Comparison of ENCODE assay signal across 24 cellular contexts in genomic region chr1:217188280-217189235, GRCh38.
DNase-seq lines count a peak whose midpoint lies in the region; ATAC-seq and TF ChIP-seq lines count a peak whose summit lies in the region.
"Had no signal": no experiment of that assay in that cellular context is flagged by ENCODE, and none has a peak within 500 bp of the region (broad histone marks: within the 10 kb centered on the region; RNA-seq: fewer than 3 reads in every experiment).

No MANE protein-coding gene starts in this region.

- peak; percentile 74 for ATAC-seq in GM18868 (IDR thresholded peaks at IDR 0.05; ENCODE audit: unreplicated experiment)
- ATAC-seq in naive thymus-derived CD4-positive, alpha-beta T cell: no peak
- ATAC-seq: activated CD8-positive, alpha-beta T cell treated with anti-CD3 and anti-CD28 coated beads, Interleukin-2, amount 10 ng/mL, durations not matched to agents 7 days and 5 days; foreskin keratinocyte; lower lobe of right lung; psoas muscle; T-cell had no signal

- intact Hi-C loops in naive thymus-derived CD4-positive, alpha-beta T cell (cut with micrococcal nuclease): no loop called here

- no peak for TF ChIP-seq POLR2A in tibial nerve (IDR thresholded peaks at IDR 0.05)

- WGBS in tibial nerve, 2 donors: 76 to 82% methylated on average over 7 of the region's 7 CpGs

- TF ChIP-seq CTCF in cardiac muscle cell (IDR thresholded peaks at IDR 0.05; ENCODE audit: low read depth, low read length): no peak
- no peak for TF ChIP-seq CTCF in tibial nerve (IDR thresholded peaks at IDR 0.05)

- no peak overlapping the region for H3K4me3 Mint-ChIP-seq in naive thymus-derived CD4-positive, alpha-beta T cell
- H3K4me3 Mint-ChIP-seq: activated CD8-positive, alpha-beta T cell treated with anti-CD3 and anti-CD28 coated beads, Interleukin-2, amount 10 ng/mL, durations not matched to agents 7 days and 5 days; CD4-positive, alpha-beta T cell; T-cell had no signal

- peaks cover 0 to 24% (median 9%) of the 10 kb centered on the region in 11 donors for H3K9me3 Mint-ChIP-seq in naive thymus-derived CD4-positive, alpha-beta T cell

- H3K36me3 Mint-ChIP-seq in naive thymus-derived CD4-positive, alpha-beta T cell: no peaks in the 10 kb centered on the region
- H3K36me3 Mint-ChIP-seq: T-cell had no signal

- peak overlapping the region; percentile 16; the same call in 1 of the 2 replicates for H3K27ac ChIP-seq in ACC112 (ENCODE audit: low read depth, low read length)
- peak overlapping the region; percentile 49 for H3K27ac ChIP-seq in cardiac muscle cell
- H3K27ac ChIP-seq in naive thymus-derived CD4-positive, alpha-beta T cell (ENCODE audit: low read depth, low read length): no peak overlapping the region
- no peak overlapping the region for H3K27ac ChIP-seq in tibial nerve
- H3K27ac ChIP-seq: foreskin keratinocyte, lower lobe of right lung, psoas muscle, thoracic aorta had no signal

- DNase-seq in NCI-H446 treated with DMSO at 0.1 percent for 48 hours (lab: John Stamatoyannopoulos, UW): peak; percentile 12
- DNase-seq in cardiac muscle cell (ENCODE audit: low read depth in 1 of 2, low spot score in 1 of 2): peak; percentile 4 to 21
- DNase-seq in naive thymus-derived CD4-positive, alpha-beta T cell: no peak
- no peak for DNase-seq in RPMI8226
- DNase-seq in tibial nerve (ENCODE audit: low spot score in 2 of 2): no peak
- no peak for DNase-seq in KBM-7
- DNase-seq: activated CD4-positive, CD25-positive, alpha-beta regulatory T cell treated with anti-CD3 and anti-CD28 coated beads, Interleukin-2, amount 50 U/mL, for 72 hours; activated CD8-positive, alpha-beta T cell treated with anti-CD3 and anti-CD28 coated beads, Interleukin-2, amount 10 ng/mL, durations not matched to agents 7 days and 5 days; activated gamma-delta T cell treated with Interleukin-2 at 50 U/mL for 16 hours; CD4-positive, alpha-beta T cell; DMS53; foreskin keratinocyte; GF-D8; lower lobe of right lung; NCI-H2029; NCI-H526 treated with DMSO at 0.1 percent for 48 hours; psoas muscle; SHP77 treated with DMSO at 0.1 percent for 48 hours; stimulated activated naive CD4-positive, alpha-beta T cell; T-cell had no signal

- H3K27me3 Mint-ChIP-seq in naive thymus-derived CD4-positive, alpha-beta T cell: no peaks in the 10 kb centered on the region
- H3K27me3 Mint-ChIP-seq: CD4-positive, alpha-beta T cell; T-cell had no signal

- H3K27ac Mint-ChIP-seq in naive thymus-derived CD4-positive, alpha-beta T cell: no peak overlapping the region
- H3K27ac Mint-ChIP-seq: activated CD8-positive, alpha-beta T cell treated with anti-CD3 and anti-CD28 coated beads, Interleukin-2, amount 10 ng/mL, durations not matched to agents 7 days and 5 days; CD4-positive, alpha-beta T cell; T-cell had no signal

- POLR2A ChIA-PET in naive thymus-derived CD4-positive, alpha-beta T cell (lab: Charles Lee): no interaction called here

- H3K4me1 Mint-ChIP-seq in naive thymus-derived CD4-positive, alpha-beta T cell: no peaks in the 10 kb centered on the region
- H3K4me1 Mint-ChIP-seq: T-cell had no signal

- no peak overlapping the region for H2AFZ ChIP-seq in ACC112 (ENCODE audit: low read length, unreplicated experiment)

- TF ChIP-seq EP300 in tibial nerve (IDR thresholded peaks at IDR 0.05): no peak

- H3K9me3 ChIP-seq in cardiac muscle cell (ENCODE audit: low read depth): no peaks in the 10 kb centered on the region
- no peaks in the 10 kb centered on the region for H3K9me3 ChIP-seq in naive thymus-derived CD4-positive, alpha-beta T cell (ENCODE audit: control insufficient read depth in 2 of 3, low read length in 3 of 3)
- H3K9me3 ChIP-seq in tibial nerve: no peaks in the 10 kb centered on the region
- H3K9me3 ChIP-seq: psoas muscle had no signal

- H3K4me1 ChIP-seq in ACC112 (ENCODE audit: control insufficient read depth, insufficient read depth, low read length, unreplicated experiment) (peaks cover 3% of the 10 kb centered on the region), cardiac muscle cell (ENCODE audit: low read depth) (no peaks in the 10 kb centered on the region), tibial nerve (no peaks in the 10 kb centered on the region)
- no peaks in the 10 kb centered on the region for H3K4me1 ChIP-seq in naive thymus-derived CD4-positive, alpha-beta T cell (ENCODE audit: control insufficient read depth in 2 of 2, insufficient read depth in 2 of 2, low read length in 2 of 2)
- H3K4me1 ChIP-seq: foreskin keratinocyte, lower lobe of right lung, psoas muscle had no signal

- no peaks in the 10 kb centered on the region for H3K79me2 ChIP-seq in ACC112 (ENCODE audit: control insufficient read depth, insufficient read depth, low read length, unreplicated experiment)

- H3K4me3 ChIP-seq in ACC112 (ENCODE audit: low read depth, low read length) (no peak overlapping the region), cardiac muscle cell (no peak overlapping the region), tibial nerve (no peak overlapping the region)
- no peak overlapping the region for H3K4me3 ChIP-seq in naive thymus-derived CD4-positive, alpha-beta T cell (ENCODE audit: low read length)
- H3K4me3 ChIP-seq: lower lobe of right lung, psoas muscle, smooth muscle cell, thoracic aorta had no signal

- in situ Hi-C loops in KBM-7 (cut with MboI; ENCODE audit: low pct_unique_long_range_greater_than_20kb, low sequenced_read_pairs): no loop called here

- H3K36me3 ChIP-seq in ACC112 (ENCODE audit: insufficient read depth, low read length): no peaks in the 10 kb centered on the region
- H3K36me3 ChIP-seq in cardiac muscle cell: no peaks in the 10 kb centered on the region
- H3K36me3 ChIP-seq in naive thymus-derived CD4-positive, alpha-beta T cell (ENCODE audit: control insufficient read depth in 2 of 3, insufficient read depth in 3 of 3, low read length in 3 of 3): no peaks in the 10 kb centered on the region
- no peaks in the 10 kb centered on the region for H3K36me3 ChIP-seq in tibial nerve
- H3K36me3 ChIP-seq: lower lobe of right lung, thoracic aorta had no signal

- H3K27me3 ChIP-seq in ACC112 (ENCODE audit: insufficient read depth, low read length) (no peaks in the 10 kb centered on the region), cardiac muscle cell (no peaks in the 10 kb centered on the region), tibial nerve (no peaks in the 10 kb centered on the region)
- H3K27me3 ChIP-seq in naive thymus-derived CD4-positive, alpha-beta T cell (ENCODE audit: control insufficient read depth in 2 of 2, insufficient read depth in 2 of 2, low read length in 2 of 2): no peaks in the 10 kb centered on the region
- H3K27me3 ChIP-seq: foreskin keratinocyte had no signal

- CTCF ChIA-PET in naive thymus-derived CD4-positive, alpha-beta T cell (lab: Charles Lee): interaction anchor here (1.1 kb wide), 1 partner anchor 9 kb away, joined by 3 read pairs; no protein-coding TSS in a partner anchor

Comparison
In these comparisons a context has a peak if more than half of its experiments do, and no peak if none do; other contexts are left out.
1. H3K27ac ChIP-seq: peak in ACC112 (single experiment) and cardiac muscle cell (single experiment); none in naive thymus-derived CD4-positive, alpha-beta T cell (single experiment) and tibial nerve (0 of 4).
2. DNase-seq: peak in NCI-H446 treated with DMSO at 0.1 percent for 48 hours (single experiment) and cardiac muscle cell (2 of 2); none in naive thymus-derived CD4-positive, alpha-beta T cell (0 of 9), RPMI8226 (single experiment), tibial nerve (0 of 2) and KBM-7 (single experiment).